ENCODE assay signal across 1 cellular context in the genomic region with DNA sequence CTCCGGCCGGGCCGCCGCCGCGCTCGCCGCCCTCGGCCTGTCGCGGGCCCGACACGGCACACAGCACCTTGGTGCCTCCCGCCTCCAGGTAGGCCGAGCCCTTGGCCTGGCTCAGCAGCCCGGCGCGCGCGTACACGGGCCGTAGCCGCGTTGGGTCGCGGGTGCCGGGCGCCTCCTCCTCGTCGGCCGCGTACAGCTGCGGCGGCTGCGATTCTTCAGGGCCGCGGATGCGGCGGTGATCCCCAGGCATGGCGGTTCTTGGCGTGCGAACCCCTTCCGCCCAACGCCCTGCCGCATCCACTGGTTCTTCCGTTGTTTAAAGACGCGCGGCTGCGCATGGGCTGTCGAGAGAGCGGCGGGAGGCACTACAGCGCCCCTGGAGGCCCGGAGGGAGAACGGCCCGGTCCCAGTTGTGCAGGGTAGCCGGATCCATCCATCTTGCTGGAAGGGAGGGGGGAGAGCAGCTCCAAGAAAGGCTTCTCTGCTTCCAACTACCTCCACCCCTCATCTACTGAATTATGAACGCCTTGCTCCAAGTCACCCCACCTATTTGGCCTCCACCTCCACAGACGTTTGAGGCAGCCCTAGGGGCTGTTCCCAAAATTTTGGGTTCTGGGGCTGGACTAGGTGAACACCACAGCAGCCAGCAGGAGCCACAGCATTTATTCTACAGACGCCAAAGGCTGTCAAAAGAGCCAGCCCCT.
A peak's percentile ranks its signal among the peaks of the same experiment; 100 is the strongest.
TF ChIP-seq lines count a peak whose summit lies in the region.

Gene EXOSC6, minus strand, starts transcription at position 290 of the 704 bp plus-strand sequence. Its CDS starts 40 bp downstream, at position 250.

TF ChIP-seq in HepG2, 621 proteins besides CTCF, POLR2A, EP300 and RAD21 (continued from another document and continues in another):
- TF ChIP-seq ZNF770 (CRISPR knock-in tag; IDR thresholded peaks at IDR 0.05) (peak; percentile 45; the same call in 1 of the 2 replicates), SETDB1 (CRISPR knock-in tag; IDR thresholded peaks at IDR 0.05; ENCODE audit: borderline replicate concordance) (no peak), ZNF407 (CRISPR knock-in tag; IDR thresholded peaks at IDR 0.05; ENCODE audit: not compliant biosample characterization) (peak; percentile 24), GATA4 (IDR thresholded peaks at IDR 0.05; ENCODE audit: borderline replicate concordance, low read depth) (no peak), SMARCC2 (IDR thresholded peaks at IDR 0.05) (no peak), ZMAT3 (CRISPR knock-in tag; conservative IDR thresholded peaks at IDR 0.05) (peak; percentile 98), ZBED4 (CRISPR knock-in tag; IDR thresholded peaks at IDR 0.05; ENCODE audit: borderline replicate concordance) (peak; percentile 89), ZNF772 (CRISPR knock-in tag; IDR thresholded peaks at IDR 0.05) (peak; percentile 99), FOXC1 (CRISPR knock-in tag; IDR thresholded peaks at IDR 0.05; ENCODE audit: borderline replicate concordance) (peak; percentile 92), TFDP1 (CRISPR knock-in tag; IDR thresholded peaks at IDR 0.05; ENCODE audit: borderline replicate concordance) (peak; percentile 99), PLSCR1 (CRISPR knock-in tag; IDR thresholded peaks at IDR 0.05; ENCODE audit: borderline replicate concordance) (no peak), ZNF225 (CRISPR knock-in tag; IDR thresholded peaks at IDR 0.05) (peak; percentile 49; the same call in 1 of the 2 replicates), CHCHD3 (CRISPR knock-in tag; IDR thresholded peaks at IDR 0.05) (peak; percentile 99), ONECUT2 (CRISPR knock-in tag; IDR thresholded peaks at IDR 0.05) (no peak), ATF7 (IDR thresholded peaks at IDR 0.05) (no peak), ATF7 (CRISPR knock-in tag; IDR thresholded peaks at IDR 0.05) (peak; percentile 71)
- TF ChIP-seq, protein P1, sequence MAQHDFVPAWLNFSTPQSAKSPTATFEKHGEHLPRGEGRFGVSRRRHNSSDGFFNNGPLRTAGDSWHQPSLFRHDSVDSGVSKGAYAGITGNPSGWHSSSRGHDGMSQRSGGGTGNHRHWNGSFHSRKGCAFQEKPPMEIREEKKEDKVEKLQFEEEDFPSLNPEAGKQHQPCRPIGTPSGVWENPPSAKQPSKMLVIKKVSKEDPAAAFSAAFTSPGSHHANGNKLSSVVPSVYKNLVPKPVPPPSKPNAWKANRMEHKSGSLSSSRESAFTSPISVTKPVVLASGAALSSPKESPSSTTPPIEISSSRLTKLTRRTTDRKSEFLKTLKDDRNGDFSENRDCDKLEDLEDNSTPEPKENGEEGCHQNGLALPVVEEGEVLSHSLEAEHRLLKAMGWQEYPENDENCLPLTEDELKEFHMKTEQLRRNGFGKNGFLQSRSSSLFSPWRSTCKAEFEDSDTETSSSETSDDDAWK (CRISPR knock-in tag; IDR thresholded peaks at IDR 0.05), result no peak
- TF ChIP-seq, protein P2, sequence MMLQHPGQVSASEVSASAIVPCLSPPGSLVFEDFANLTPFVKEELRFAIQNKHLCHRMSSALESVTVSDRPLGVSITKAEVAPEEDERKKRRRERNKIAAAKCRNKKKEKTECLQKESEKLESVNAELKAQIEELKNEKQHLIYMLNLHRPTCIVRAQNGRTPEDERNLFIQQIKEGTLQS (CRISPR knock-in tag; IDR thresholded peaks at IDR 0.05), result peak; percentile 74
- TF ChIP-seq, protein P3, sequence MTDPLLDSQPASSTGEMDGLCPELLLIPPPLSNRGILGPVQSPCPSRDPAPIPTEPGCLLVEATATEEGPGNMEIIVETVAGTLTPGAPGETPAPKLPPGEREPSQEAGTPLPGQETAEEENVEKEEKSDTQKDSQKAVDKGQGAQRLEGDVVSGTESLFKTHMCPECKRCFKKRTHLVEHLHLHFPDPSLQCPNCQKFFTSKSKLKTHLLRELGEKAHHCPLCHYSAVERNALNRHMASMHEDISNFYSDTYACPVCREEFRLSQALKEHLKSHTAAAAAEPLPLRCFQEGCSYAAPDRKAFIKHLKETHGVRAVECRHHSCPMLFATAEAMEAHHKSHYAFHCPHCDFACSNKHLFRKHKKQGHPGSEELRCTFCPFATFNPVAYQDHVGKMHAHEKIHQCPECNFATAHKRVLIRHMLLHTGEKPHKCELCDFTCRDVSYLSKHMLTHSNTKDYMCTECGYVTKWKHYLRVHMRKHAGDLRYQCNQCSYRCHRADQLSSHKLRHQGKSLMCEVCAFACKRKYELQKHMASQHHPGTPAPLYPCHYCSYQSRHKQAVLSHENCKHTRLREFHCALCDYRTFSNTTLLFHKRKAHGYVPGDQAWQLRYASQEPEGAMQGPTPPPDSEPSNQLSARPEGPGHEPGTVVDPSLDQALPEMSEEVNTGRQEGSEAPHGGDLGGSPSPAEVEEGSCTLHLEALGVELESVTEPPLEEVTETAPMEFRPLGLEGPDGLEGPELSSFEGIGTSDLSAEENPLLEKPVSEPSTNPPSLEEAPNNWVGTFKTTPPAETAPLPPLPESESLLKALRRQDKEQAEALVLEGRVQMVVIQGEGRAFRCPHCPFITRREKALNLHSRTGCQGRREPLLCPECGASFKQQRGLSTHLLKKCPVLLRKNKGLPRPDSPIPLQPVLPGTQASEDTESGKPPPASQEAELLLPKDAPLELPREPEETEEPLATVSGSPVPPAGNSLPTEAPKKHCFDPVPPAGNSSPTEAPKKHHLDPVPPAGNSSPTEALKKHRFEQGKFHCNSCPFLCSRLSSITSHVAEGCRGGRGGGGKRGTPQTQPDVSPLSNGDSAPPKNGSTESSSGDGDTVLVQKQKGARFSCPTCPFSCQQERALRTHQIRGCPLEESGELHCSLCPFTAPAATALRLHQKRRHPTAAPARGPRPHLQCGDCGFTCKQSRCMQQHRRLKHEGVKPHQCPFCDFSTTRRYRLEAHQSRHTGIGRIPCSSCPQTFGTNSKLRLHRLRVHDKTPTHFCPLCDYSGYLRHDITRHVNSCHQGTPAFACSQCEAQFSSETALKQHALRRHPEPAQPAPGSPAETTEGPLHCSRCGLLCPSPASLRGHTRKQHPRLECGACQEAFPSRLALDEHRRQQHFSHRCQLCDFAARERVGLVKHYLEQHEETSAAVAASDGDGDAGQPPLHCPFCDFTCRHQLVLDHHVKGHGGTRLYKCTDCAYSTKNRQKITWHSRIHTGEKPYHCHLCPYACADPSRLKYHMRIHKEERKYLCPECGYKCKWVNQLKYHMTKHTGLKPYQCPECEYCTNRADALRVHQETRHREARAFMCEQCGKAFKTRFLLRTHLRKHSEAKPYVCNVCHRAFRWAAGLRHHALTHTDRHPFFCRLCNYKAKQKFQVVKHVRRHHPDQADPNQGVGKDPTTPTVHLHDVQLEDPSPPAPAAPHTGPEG (CRISPR knock-in tag; IDR thresholded peaks at IDR 0.05), result no peak; the same call in 1 of the 2 replicates
